ENCODE assay signal across 27 cellular contexts in genomic region chr4:124526760-124527159, GRCh38.
DNase-seq lines count a peak whose midpoint lies in the region; ATAC-seq lines count a peak whose summit lies in the region.
"Had no signal": no experiment of that assay in that cellular context is flagged by ENCODE, and none has a peak within 500 bp of the region (broad histone marks: within the 10 kb centered on the region; RNA-seq: fewer than 3 reads in every experiment).

No MANE protein-coding gene starts in this region.

- intact Hi-C loops in Right ventricle myocardium inferior (cut with DNase I), result no loop called here

- DNase-seq in NCI-H2081 (lab: John Stamatoyannopoulos, UW), result peak; percentile 2 to 64
- DNase-seq in NCI-H2081 treated with DMSO at 0.1 percent for 48 hours (lab: John Stamatoyannopoulos, UW), result no peak
- DNase-seq in NCI-H748 (lab: John Stamatoyannopoulos, UW; ENCODE audit: unreplicated experiment), result peak; percentile 92
- DNase-seq in left kidney (ENCODE audit: low read depth, low spot score), result peak; percentile 51
- DNase-seq in GOT3 (lab: John Stamatoyannopoulos, UW), result no peak
- DNase-seq in T-helper 9 cell, result no peak
- DNase-seq in Right ventricle myocardium inferior (ENCODE audit: missing footprints), result no peak
- DNase-seq: 8988T; activated CD4-positive, alpha-beta memory T cell treated with anti-CD3 and anti-CD28 coated beads for 36 hours; activated CD4-positive, CD25-positive, alpha-beta regulatory T cell; activated CD8-positive, alpha-beta memory T cell treated with anti-CD3 and anti-CD28 coated beads, Interleukin-2, amount 50 U/mL, for 48 hours; aorta; caudate nucleus; COR-L47; dorsolateral prefrontal cortex; kidney glomerular epithelial cell; MG63; NCI-H1436 treated with DMSO at 0.1 percent for 48 hours; NCI-H226; PC-9; psoas muscle; SHP77; T1000; transverse colon had no signal

- ATAC-seq in GM21717 (IDR thresholded peaks at IDR 0.05; ENCODE audit: unreplicated experiment) (no peak), Right ventricle myocardium inferior (no peak)
- ATAC-seq: activated naive CD4-positive, alpha-beta T cell treated with anti-CD3 and anti-CD28 coated beads, Interleukin-2, amount 50 U/mL, for 72 hours; activated T-helper 17 cell treated with anti-CD3 and anti-CD28 coated beads, Interleukin-2, amount 50 U/mL, for 72 hours; psoas muscle had no signal

Comparison
In these comparisons a context has a peak if more than half of its experiments do, and no peak if none do; other contexts are left out.
1. DNase-seq: peak in NCI-H2081 (2 of 2), NCI-H748 (single experiment) and left kidney (single experiment); none in NCI-H2081 treated with DMSO at 0.1 percent for 48 hours (single experiment), GOT3 (single experiment), T-helper 9 cell (single experiment) and Right ventricle myocardium inferior (single experiment).